In genomic region chr1:229171934-229172333, GRCh38 we compare ENCODE assay signal across 19 cellular contexts.
A peak's percentile ranks its signal among the peaks of the same experiment; 100 is the strongest.
DNase-seq lines count a peak whose midpoint lies in the region; ATAC-seq, FAIRE-seq and TF ChIP-seq lines count a peak whose summit lies in the region.
"Had no signal": no experiment of that assay in that cellular context is flagged by ENCODE, and none has a peak within 500 bp of the region (broad histone marks: within the 10 kb centered on the region; RNA-seq: fewer than 3 reads in every experiment).

No MANE protein-coding gene starts in this region.

- no peaks in the 10 kb centered on the region for H3F3A ChIP-seq in PC-3 (ENCODE audit: low read length, unreplicated experiment)

- POLR2A ChIA-PET in PC-3 (lab: Charles Lee; ENCODE audit: unreplicated experiment) = no interaction called here

- H3K4me3 ChIP-seq in PC-3 (ENCODE audit: low read length) (no peak overlapping the region), mucosa of rectum (ENCODE audit: low read length in 2 of 2) (no peak overlapping the region), tibial artery (no peak overlapping the region), kidney (ENCODE audit: low read length in 2 of 2) (no peak overlapping the region)
- H3K4me3 ChIP-seq: coronary artery had no signal

- intact Hi-C loops in PC-3 (cut with micrococcal nuclease) (no loop called here), tibial artery (cut with DNase I; ENCODE audit: low total_unique reads) (no loop called here), kidney (cut with DNase I) (no loop called here)

- CTCF ChIA-PET in PC-3 (lab: Charles Lee) = no interaction called here

- no TSS peak for BruUV-seq in PC-3 (replicated peaks; lab: Mats Ljungman, UMichigan)

- H3K27me3 ChIP-seq in PC-3 (ENCODE audit: low read length) (peaks cover 67% of the 10 kb centered on the region), mucosa of rectum (ENCODE audit: control insufficient read depth in 2 of 2, insufficient read depth in 2 of 2, low read length in 2 of 2) (no peaks in the 10 kb centered on the region), tibial artery (no peaks in the 10 kb centered on the region)

- TF ChIP-seq CTCF in PC-3 (conservative IDR thresholded peaks at IDR 0.05; ENCODE audit: low read depth, low read length) (no peak), tibial artery (IDR thresholded peaks at IDR 0.05) (no peak), kidney (IDR thresholded peaks at IDR 0.05; ENCODE audit: borderline replicate concordance, extremely low read depth, insufficient read depth) (no peak)

- FAIRE-seq in kidney (lab: Jason Lieb, UNC) = no peak
- FAIRE-seq: RCC 7860 had no signal

- H3K4me1 ChIP-seq in PC-3 (ENCODE audit: insufficient read depth, low read length) (no peaks in the 10 kb centered on the region), mucosa of rectum (ENCODE audit: control insufficient read depth in 2 of 2, insufficient read depth in 2 of 2, low read length in 2 of 2) (peaks cover 4 to 9% of the 10 kb centered on the region in 2 donors), tibial artery (no peaks in the 10 kb centered on the region), kidney (ENCODE audit: control insufficient read depth in 1 of 2, insufficient read depth in 1 of 2, low read depth in 1 of 2, low read length in 2 of 2) (no peaks in the 10 kb centered on the region)

- no peaks in the 10 kb centered on the region for H3K79me2 ChIP-seq in PC-3 (ENCODE audit: low read length)

- H3K9ac ChIP-seq in PC-3 (ENCODE audit: low read length) = no peak overlapping the region
- H3K9ac ChIP-seq in mucosa of rectum (ENCODE audit: low read depth in 1 of 2, low read length in 2 of 2) = peak overlapping the region in 1 of 2 donors; percentile 7
- H3K9ac ChIP-seq in kidney (ENCODE audit: low read length in 2 of 2) = no peak overlapping the region

- DNase-seq in DMS79 treated with DMSO at 0.1 percent for 48 hours (lab: John Stamatoyannopoulos, UW) (peak; percentile 91), NCI-H2029 (lab: John Stamatoyannopoulos, UW) (peak; percentile 92), PC-3 (peak; percentile 19), tibial artery (no peak), SKM-1 treated with dmso at 0.1 percent for 144 hours (lab: John Stamatoyannopoulos, UW; ENCODE audit: unreplicated experiment) (no peak), kidney (no peak)
- DNase-seq: activated T-cell treated with anti-CD3 and anti-CD28 coated beads, Interleukin-2, amount 50 U/mL, for 24 hours; amniotic stem cell; erythroblast; head of caudate nucleus; NCI-H1694 treated with DMSO at 0.1 percent for 48 hours; retina; stimulated activated CD4-positive, alpha-beta T cell treated with anti-CD3 and anti-CD28 coated beads, Interleukin-1b, Interleukin-23, amount 100 ng/mL, for 48 hours; stimulated activated CD8-positive, alpha-beta memory T cell treated with anti-CD3 and anti-CD28 coated beads, Interleukin-4, amount 100 ng/mL, for 48 hours had no signal

- H3K9me3 ChIP-seq in PC-3 (ENCODE audit: low read length) (no peaks in the 10 kb centered on the region), mucosa of rectum (ENCODE audit: control insufficient read depth in 2 of 2, low read length in 2 of 2) (no peaks in the 10 kb centered on the region), tibial artery (no peaks in the 10 kb centered on the region), kidney (ENCODE audit: control insufficient read depth in 1 of 2, low read length in 2 of 2) (no peaks in the 10 kb centered on the region)

- H3K36me3 ChIP-seq in PC-3 (ENCODE audit: low read depth, low read length) (no peaks in the 10 kb centered on the region), mucosa of rectum (ENCODE audit: control insufficient read depth in 2 of 2, insufficient read depth in 2 of 2, low read length in 2 of 2) (no peaks in the 10 kb centered on the region), tibial artery (no peaks in the 10 kb centered on the region), kidney (ENCODE audit: control insufficient read depth in 1 of 2, insufficient read depth in 2 of 2, low read length in 2 of 2) (no peaks in the 10 kb centered on the region)

- H3K4me2 ChIP-seq in PC-3 (ENCODE audit: low read length) = no peak overlapping the region

- H3K27ac ChIP-seq in PC-3 (ENCODE audit: low read length) = no peak overlapping the region
- H3K27ac ChIP-seq in mucosa of rectum (ENCODE audit: low read depth in 2 of 2, low read length in 2 of 2) = peak overlapping the region; percentile 46 to 48
- no peak overlapping the region for H3K27ac ChIP-seq in tibial artery
- no peak overlapping the region for H3K27ac ChIP-seq in kidney (ENCODE audit: low read depth in 2 of 2, low read length in 2 of 2)
- H3K27ac ChIP-seq: coronary artery had no signal

- no peaks in the 10 kb centered on the region for H3K9me2 ChIP-seq in PC-3 (replicated peaks; ENCODE audit: low read length)

- no peak for ATAC-seq in PC-3
- ATAC-seq in HG03139 (IDR thresholded peaks at IDR 0.05; ENCODE audit: unreplicated experiment) = no peak
- ATAC-seq: natural killer cell treated with Interleukin-12 subunit alpha and Interleukin-12 subunit beta and Interleukin-15 and Interleukin-18, amount 100 ng/mL, for 72 hours had no signal

- H4K20me1 ChIP-seq in PC-3 (ENCODE audit: low read length) = no peaks in the 10 kb centered on the region

- no peak overlapping the region for H2AFZ ChIP-seq in PC-3 (ENCODE audit: low read length)

Comparison
In these comparisons a context has a peak if more than half of its experiments do, and no peak if none do; other contexts are left out.
1. DNase-seq: peak in DMS79 treated with DMSO at 0.1 percent for 48 hours (single experiment), NCI-H2029 (single experiment) and PC-3 (single experiment); none in tibial artery (0 of 2), SKM-1 treated with dmso at 0.1 percent for 144 hours (single experiment) and kidney (single experiment).
2. H3K27ac ChIP-seq: peak in mucosa of rectum (2 of 2); none in PC-3 (single experiment), tibial artery (0 of 2) and kidney (0 of 2).